In the genomic region with DNA sequence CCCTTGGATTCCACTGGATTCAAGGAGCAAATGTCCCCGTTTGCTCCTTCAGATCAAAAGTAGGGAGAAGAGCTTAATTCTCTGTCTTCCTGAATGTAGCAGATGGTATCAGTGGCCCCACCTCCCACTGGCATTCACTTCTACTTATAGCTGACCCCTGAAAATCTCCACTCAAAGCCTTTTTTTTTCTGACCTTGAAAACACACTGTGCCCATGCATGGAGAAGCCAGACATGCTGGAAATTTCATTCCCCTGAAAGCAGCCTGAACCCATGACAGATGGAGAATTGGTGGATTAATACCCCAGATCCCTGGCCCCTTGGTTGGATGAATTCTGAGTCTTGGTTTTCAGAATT, we compare ENCODE assay signal across 16 cellular contexts.
"Had no signal": no experiment of that assay in that cellular context is flagged by ENCODE, and none has a peak within 500 bp of the region (broad histone marks: within the 10 kb centered on the region; RNA-seq: fewer than 3 reads in every experiment).

No MANE protein-coding gene starts in this region.

- H3K9me3 ChIP-seq: ascending aorta, esophagus squamous epithelium, ovary, sigmoid colon, thoracic aorta had no signal

- H3K36me3 Mint-ChIP-seq: activated naive CD8-positive, alpha-beta T cell treated with anti-CD3 and anti-CD28 coated beads, Interleukin-2, amount 10 ng/mL, durations not matched to agents 7 days and 5 days; immature natural killer cell; T-cell had no signal

- H3K36me3 ChIP-seq: ascending aorta, esophagus squamous epithelium, ovary, sigmoid colon, thoracic aorta had no signal

- H3K27me3 Mint-ChIP-seq: activated CD4-positive, alpha-beta T cell treated with anti-CD3 and anti-CD28 coated beads for 36 hours; activated naive CD8-positive, alpha-beta T cell treated with anti-CD3 and anti-CD28 coated beads, Interleukin-2, amount 10 ng/mL, durations not matched to agents 7 days and 5 days had no signal

- H3K27me3 ChIP-seq: ascending aorta, ovary, sigmoid colon had no signal

- H3K27ac ChIP-seq: esophagus squamous epithelium, ovary, sigmoid colon, VCaP had no signal

- H3K4me1 ChIP-seq: ascending aorta, sigmoid colon had no signal

- H3K4me3 ChIP-seq: lung, ovary, sigmoid colon had no signal

- H3K4me3 Mint-ChIP-seq: stimulated activated naive CD8-positive, alpha-beta T cell treated with anti-CD3 and anti-CD28 coated beads, Interleukin-15, Interleukin-2, amounts not matched to agents 100 ng/mL and 50 ng/mL, for 24 hours; T-cell had no signal

- DNase-seq: activated gamma-delta T cell treated with Interleukin-2 at 50 U/mL for 16 hours; activated naive CD8-positive, alpha-beta T cell treated with anti-CD3 and anti-CD28 coated beads, Interleukin-2, amount 10 ng/mL, durations not matched to agents 7 days and 5 days; activated T-cell treated with anti-CD3 and anti-CD28 coated beads, Interleukin-2, amount 50 U/mL, for 1 hour; esophagus squamous epithelium; immature natural killer cell; left cardiac atrium; ovary; sigmoid colon; T-cell; T1000 had no signal

- H3K9me3 Mint-ChIP-seq: activated naive CD8-positive, alpha-beta T cell treated with anti-CD3 and anti-CD28 coated beads, Interleukin-2, amount 10 ng/mL, durations not matched to agents 7 days and 5 days; immature natural killer cell; T-cell had no signal

- H3K27ac Mint-ChIP-seq: activated CD4-positive, alpha-beta T cell treated with anti-CD3 and anti-CD28 coated beads for 36 hours; T-cell had no signal
